8 cellular contexts compared by ENCODE assay signal in genomic region chr12:402127-402456, GRCh38. TPM values are rescaled to one million over a fixed set of nuclear protein-coding genes. Genes with fewer than 3 reads are reported as not detected.
DNase-seq lines count a peak whose midpoint lies in the region; ATAC-seq, FAIRE-seq and TF ChIP-seq lines count a peak whose summit lies in the region.

No MANE protein-coding gene starts in this region.

- in situ Hi-C loops in HepG2 (cut with HindIII; ENCODE audit: extremely low pct_ligation_motif_present, low pct_unique_long_range_greater_than_20kb), result no loop called here

- intact Hi-C loops in cardiac septum (cut with DNase I) (no loop called here), HepG2 (cut with micrococcal nuclease; ENCODE audit: unreplicated experiment) (no loop called here)

- POLR2A ChIA-PET in HepG2 (lab: Yijun Ruan, JAX), result interaction anchor here (3.5 kb wide), 1 partner anchor 12 kb away, joined by 43 read pairs; the partner anchor contains the start of gene KDM5A

- FAIRE-seq in astrocyte (lab: Jason Lieb, UNC), result no peak
- FAIRE-seq in HepG2 (lab: Jason Lieb, UNC), result no peak

- H3K4me2 ChIP-seq in astrocyte (ENCODE audit: low read length) (peak overlapping the region; percentile 89), HepG2 (ENCODE audit: low read depth, low read length) (peak overlapping the region; percentile 73)

- H3K36me3 Mint-ChIP-seq in astrocyte (ENCODE audit: low read depth, unreplicated experiment), result peaks cover 2% of the 10 kb centered on the region

- no peaks in the 10 kb centered on the region for H4K20me1 ChIP-seq in astrocyte (ENCODE audit: insufficient read depth, low read length)
- H4K20me1 ChIP-seq in HepG2 (ENCODE audit: insufficient read depth, low read length), result no peaks in the 10 kb centered on the region

- H3K79me2 ChIP-seq in astrocyte (ENCODE audit: insufficient read depth, low read length), result peaks cover 25% of the 10 kb centered on the region
- peaks cover 21% of the 10 kb centered on the region for H3K79me2 ChIP-seq in HepG2 (ENCODE audit: insufficient read depth, low read length)

- no peaks in the 10 kb centered on the region for H3K9me3 Mint-ChIP-seq in astrocyte (ENCODE audit: unreplicated experiment)

- peak overlapping the region; percentile 86 for H3K9ac ChIP-seq in astrocyte (ENCODE audit: low read length)
- peak overlapping the region; percentile 68 for H3K9ac ChIP-seq in HepG2 (ENCODE audit: insufficient read depth, low read depth, low read length)

- no peak for TF ChIP-seq POLR2A in HepG2 (IDR thresholded peaks at IDR 0.05; ENCODE audit: insufficient read depth in 1 of 2, low read depth in 2 of 2, low read length in 2 of 2)

- TF ChIP-seq CTCF in right atrium auricular region (IDR thresholded peaks at IDR 0.05), result no peak
- TF ChIP-seq CTCF in astrocyte (IDR thresholded peaks at IDR 0.05; ENCODE audit: insufficient read depth, low read depth, low read length), result peak; percentile 33
- peak; percentile 44; the same call in 1 of the 2 replicates for TF ChIP-seq CTCF in HepG2 (CRISPR knock-in tag; IDR thresholded peaks at IDR 0.05)

- H2AFZ ChIP-seq in astrocyte (ENCODE audit: low read depth, low read length) (peak overlapping the region; percentile 73), HepG2 (ENCODE audit: low read length) (peak overlapping the region; percentile 85)

- peak; percentile 62 for ATAC-seq in HepG2
- ATAC-seq in GM21515 (IDR thresholded peaks at IDR 0.05; ENCODE audit: unreplicated experiment), result no peak

- peak overlapping the region; percentile 54 to 66 for H3K4me3 ChIP-seq in right atrium auricular region
- peak overlapping the region; percentile 88 for H3K4me3 ChIP-seq in astrocyte (ENCODE audit: insufficient read depth, low read depth, low read length)
- H3K4me3 ChIP-seq in HepG2 (replicated peaks in 1 of 3; ENCODE audit: insufficient read depth in 1 of 3, low read depth in 2 of 3, low read length in 3 of 3), result peak overlapping the region; percentile 73 to 92 (median 77)

- H3K4me3 Mint-ChIP-seq in astrocyte (ENCODE audit: unreplicated experiment), result no peak overlapping the region

- H3K4me1 Mint-ChIP-seq in astrocyte (ENCODE audit: low read depth, unreplicated experiment), result peaks cover 3% of the 10 kb centered on the region

- H3K27me3 ChIP-seq in right atrium auricular region (no peaks in the 10 kb centered on the region), astrocyte (ENCODE audit: insufficient read depth, low read length) (no peaks in the 10 kb centered on the region), HepG2 (ENCODE audit: control insufficient read depth in 1 of 2, insufficient read depth in 2 of 2, low read length in 2 of 2) (no peaks in the 10 kb centered on the region; a peak in 1 of 5 replicates)

- TF ChIP-seq RAD21 in HepG2 (CRISPR knock-in tag; IDR thresholded peaks at IDR 0.05), result no peak

- DNase-seq in right atrium auricular region (ENCODE audit: low spot score), result no peak
- no peak for DNase-seq in cardiac septum (ENCODE audit: low spot score)
- peak; percentile 9 for DNase-seq in astrocyte (ENCODE audit: low read depth)
- DNase-seq in HepG2 (ENCODE audit: low spot score), result peak; percentile 42
- DNase-seq in iPS-NIHi7 (ENCODE audit: extremely low spot score), result no peak
- no peak for DNase-seq in ureter (ENCODE audit: low spot score)
- no peak for DNase-seq in activated CD8-positive, alpha-beta memory T cell treated with anti-CD3 and anti-CD28 coated beads, Interleukin-2, amount 50 U/mL, for 4 hours

- BruUV-seq in HepG2 (replicated peaks; lab: Mats Ljungman, UMichigan), result no TSS peak

- under 1% methylated on average over 6 of the region's 6 CpGs for WGBS in HepG2 (ENCODE audit: low lambda C conversion rate)

- H3K27ac ChIP-seq in right atrium auricular region (peak overlapping the region; percentile 49 to 73), astrocyte (ENCODE audit: low read depth, low read length) (no peak overlapping the region), HepG2 (ENCODE audit: extremely low read length, insufficient read depth, low read length) (peak overlapping the region; percentile 58)

- H3K27me3 Mint-ChIP-seq in astrocyte (ENCODE audit: low read depth, unreplicated experiment), result no peaks in the 10 kb centered on the region

- TF ChIP-seq EP300 in HepG2 (IDR thresholded peaks at IDR 0.05; ENCODE audit: low read depth in 2 of 2, low read length in 2 of 2), result no peak
- TF ChIP-seq EP300 in HepG2 (CRISPR knock-in tag; IDR thresholded peaks at IDR 0.05; ENCODE audit: borderline replicate concordance), result no peak

- CTCF ChIA-PET in HepG2 (lab: Yijun Ruan, JAX; ENCODE audit: low intra/inter-chr PET ratio, low total read pairs), result interaction anchor here (1.6 kb wide), 1 partner anchor 51 kb away, joined by 3 read pairs; no protein-coding TSS in a partner anchor

- no peak overlapping the region for H3K27ac Mint-ChIP-seq in astrocyte (ENCODE audit: unreplicated experiment)

- H3K36me3 ChIP-seq in right atrium auricular region (no peaks in the 10 kb centered on the region), astrocyte (ENCODE audit: insufficient read depth, low read length) (no peaks in the 10 kb centered on the region), HepG2 (replicated peaks in 1 of 2; ENCODE audit: control insufficient read depth in 1 of 2, insufficient read depth in 2 of 2, low read length in 2 of 2) (peaks cover 1 to 3% of the 10 kb centered on the region in 2 experiments; a peak in 3 of 5 replicates)

- H3K9me3 ChIP-seq in right atrium auricular region (no peaks in the 10 kb centered on the region), astrocyte (ENCODE audit: insufficient read depth, low read depth, low read length) (no peaks in the 10 kb centered on the region), HepG2 (ENCODE audit: low read length) (no peaks in the 10 kb centered on the region)

- H3K4me1 ChIP-seq in right atrium auricular region, result peaks cover 0 to 10% of the 10 kb centered on the region in 2 donors
- peaks cover 9% of the 10 kb centered on the region for H3K4me1 ChIP-seq in astrocyte (ENCODE audit: insufficient read depth, low read length)
- peaks cover 31% of the 10 kb centered on the region for H3K4me1 ChIP-seq in HepG2 (ENCODE audit: insufficient read depth, low read length)

RNA-seq across cellular contexts. Expression of gene CCDC77, which starts 0.6 kb away (rescaled TPM):
- total RNA-seq in right atrium auricular region (1 to 10 TPM; 2.6 to 3.2 TPM), cardiac septum (2.2 TPM), astrocyte (5.2 and 9.3 TPM in 2 replicates), HepG2 (2016; rRNA removed; fragmentation: Illumina TruSeq; extraction: Trizol) (16.4 and 21.3 TPM in 2 replicates), ureter (12.7 TPM)
- total RNA-seq in HepG2 (2016; cell fraction: cytosol; rRNA removed; fragmentation: Illumina TruSeq; extraction: Trizol; ENCODE audit: low read depth), result 20.6 TPM in 2 replicates
- total RNA-seq in HepG2 (2016; cell fraction: insoluble cytoplasmic fraction; rRNA removed; fragmentation: Illumina TruSeq; extraction: Trizol), result 17.1 and 22.0 TPM in 2 replicates
- total RNA-seq in HepG2 (2016; cell fraction: membrane; rRNA removed; fragmentation: Illumina TruSeq; extraction: Trizol), result 6.1 and 7.1 TPM in 2 replicates
- 15.5 and 18.4 TPM in 2 replicates for total RNA-seq in HepG2 (2016; cell fraction: nucleus; rRNA removed; fragmentation: Illumina TruSeq; extraction: Trizol)
- polyA plus RNA-seq in HepG2 (2011; rRNA removed), result 4.3 and 6.4 TPM in 2 replicates
- polyA plus RNA-seq in HepG2 (2011; cell fraction: cytosol; rRNA removed), result 2.5 and 2.8 TPM in 2 replicates
- polyA plus RNA-seq in HepG2 (2011; cell fraction: nucleus; rRNA removed), result 5.0 and 5.3 TPM in 2 replicates
- 4.3 and 7.4 TPM in 2 replicates for polyA plus RNA-seq in HepG2 (2012)
- 0.87 and 1.6 TPM in 2 replicates for polyA plus RNA-seq in HepG2 (2016; cell fraction: cytosol; fragmentation: Illumina TruSeq; extraction: Trizol; ENCODE audit: low read depth)
- 17.3 and 17.7 TPM in 2 replicates for polyA plus RNA-seq in HepG2 (2016; cell fraction: insoluble cytoplasmic fraction; fragmentation: Illumina TruSeq; extraction: Trizol; ENCODE audit: low read depth)
- polyA plus RNA-seq in HepG2 (2016; cell fraction: membrane; fragmentation: Illumina TruSeq; extraction: Trizol; ENCODE audit: low read depth), result 2.8 and 3.1 TPM in 2 replicates
- 21.1 TPM in 2 replicates for polyA plus RNA-seq in HepG2 (2016; cell fraction: nucleus; fragmentation: Illumina TruSeq; extraction: Trizol; ENCODE audit: insufficient read depth, low read depth)
- polyA minus RNA-seq in HepG2 (2011; rRNA and poly(A)+ RNA removed; ENCODE audit: low replicate concordance), result 6.3 and 28.2 TPM in 2 replicates
- polyA minus RNA-seq in HepG2 (2011; cell fraction: cytosol; rRNA and poly(A)+ RNA removed), result 3.7 and 4.2 TPM in 2 replicates
- 10.6 and 11.7 TPM in 2 replicates for polyA minus RNA-seq in HepG2 (2011; cell fraction: nucleus; rRNA and poly(A)+ RNA removed)

RNA-seq across cellular contexts. Expression of gene KDM5A, which starts 13.0 kb away (rescaled TPM):
- total RNA-seq in right atrium auricular region (10 to 100 TPM; 19.3 to 20.9 TPM), cardiac septum (35.3 TPM), astrocyte (79.8 and 80.8 TPM in 2 replicates), HepG2 (2016; rRNA removed; fragmentation: Illumina TruSeq; extraction: Trizol) (29.2 and 40.5 TPM in 2 replicates), ureter (101 TPM)
- 2.5 and 3.5 TPM in 2 replicates for total RNA-seq in HepG2 (2016; cell fraction: cytosol; rRNA removed; fragmentation: Illumina TruSeq; extraction: Trizol; ENCODE audit: low read depth)
- total RNA-seq in HepG2 (2016; cell fraction: insoluble cytoplasmic fraction; rRNA removed; fragmentation: Illumina TruSeq; extraction: Trizol), result 26.7 and 38.0 TPM in 2 replicates
- total RNA-seq in HepG2 (2016; cell fraction: membrane; rRNA removed; fragmentation: Illumina TruSeq; extraction: Trizol), result 6.3 and 7.7 TPM in 2 replicates
- total RNA-seq in HepG2 (2016; cell fraction: nucleus; rRNA removed; fragmentation: Illumina TruSeq; extraction: Trizol), result 47.7 and 56.6 TPM in 2 replicates
- 9.7 and 12.0 TPM in 2 replicates for polyA plus RNA-seq in HepG2 (2011; rRNA removed)
- 9.2 TPM in 2 replicates for polyA plus RNA-seq in HepG2 (2011; cell fraction: cytosol; rRNA removed)
- 18.1 and 19.0 TPM in 2 replicates for polyA plus RNA-seq in HepG2 (2011; cell fraction: nucleus; rRNA removed)
- 13.1 and 16.1 TPM in 2 replicates for polyA plus RNA-seq in HepG2 (2012)
- 0.46 and 0.58 TPM in 2 replicates for polyA plus RNA-seq in HepG2 (2016; cell fraction: cytosol; fragmentation: Illumina TruSeq; extraction: Trizol; ENCODE audit: low read depth)
- 12.9 and 13.0 TPM in 2 replicates for polyA plus RNA-seq in HepG2 (2016; cell fraction: insoluble cytoplasmic fraction; fragmentation: Illumina TruSeq; extraction: Trizol; ENCODE audit: low read depth)
- polyA plus RNA-seq in HepG2 (2016; cell fraction: membrane; fragmentation: Illumina TruSeq; extraction: Trizol; ENCODE audit: low read depth), result 1.2 TPM in 2 replicates
- 13.5 and 17.6 TPM in 2 replicates for polyA plus RNA-seq in HepG2 (2016; cell fraction: nucleus; fragmentation: Illumina TruSeq; extraction: Trizol; ENCODE audit: insufficient read depth, low read depth)
- polyA minus RNA-seq in HepG2 (2011; rRNA and poly(A)+ RNA removed; ENCODE audit: low replicate concordance), result 83.3 and 105 TPM in 2 replicates
- 32.5 and 47.4 TPM in 2 replicates for polyA minus RNA-seq in HepG2 (2011; cell fraction: cytosol; rRNA and poly(A)+ RNA removed)
- 138 and 173 TPM in 2 replicates for polyA minus RNA-seq in HepG2 (2011; cell fraction: nucleus; rRNA and poly(A)+ RNA removed)

RNA-seq across cellular contexts. Expression of gene B4GALNT3, which starts 57.6 kb away (rescaled TPM):
- total RNA-seq in right atrium auricular region (10 to 100 TPM; 19.3 to 29.0 TPM), cardiac septum (65.3 TPM), astrocyte (3.6 and 4.6 TPM in 2 replicates), HepG2 (2016; rRNA removed; fragmentation: Illumina TruSeq; extraction: Trizol) (2.9 and 4.4 TPM in 2 replicates), ureter (11.7 TPM)
- total RNA-seq in HepG2 (2016; cell fraction: cytosol; rRNA removed; fragmentation: Illumina TruSeq; extraction: Trizol; ENCODE audit: low read depth), result 0.71 TPM in 2 replicates
- total RNA-seq in HepG2 (2016; cell fraction: insoluble cytoplasmic fraction; rRNA removed; fragmentation: Illumina TruSeq; extraction: Trizol), result 1.5 and 4.8 TPM in 2 replicates
- total RNA-seq in HepG2 (2016; cell fraction: membrane; rRNA removed; fragmentation: Illumina TruSeq; extraction: Trizol), result 1.5 and 1.9 TPM in 2 replicates
- total RNA-seq in HepG2 (2016; cell fraction: nucleus; rRNA removed; fragmentation: Illumina TruSeq; extraction: Trizol), result 2.9 and 4.5 TPM in 2 replicates
- 3.2 and 3.3 TPM in 2 replicates for polyA plus RNA-seq in HepG2 (2011; rRNA removed)
- polyA plus RNA-seq in HepG2 (2011; cell fraction: cytosol; rRNA removed), result 1.4 and 1.6 TPM in 2 replicates
- 3.7 and 4.2 TPM in 2 replicates for polyA plus RNA-seq in HepG2 (2011; cell fraction: nucleus; rRNA removed)
- polyA plus RNA-seq in HepG2 (2012), result 1.1 and 1.3 TPM in 2 replicates
- polyA plus RNA-seq in HepG2 (2016; cell fraction: cytosol; fragmentation: Illumina TruSeq; extraction: Trizol; ENCODE audit: low read depth), result 0.20 and 0.24 TPM in 2 replicates
- polyA plus RNA-seq in HepG2 (2016; cell fraction: insoluble cytoplasmic fraction; fragmentation: Illumina TruSeq; extraction: Trizol; ENCODE audit: low read depth), result 2.4 and 3.2 TPM in 2 replicates
- 1.0 and 1.1 TPM in 2 replicates for polyA plus RNA-seq in HepG2 (2016; cell fraction: membrane; fragmentation: Illumina TruSeq; extraction: Trizol; ENCODE audit: low read depth)
- 10.8 TPM in 2 replicates for polyA plus RNA-seq in HepG2 (2016; cell fraction: nucleus; fragmentation: Illumina TruSeq; extraction: Trizol; ENCODE audit: insufficient read depth, low read depth)
- polyA minus RNA-seq in HepG2 (2011; rRNA and poly(A)+ RNA removed; ENCODE audit: low replicate concordance), result 2.2 TPM in 1 of 2 replicates, not detected in the other
- 0.53 and 0.99 TPM in 2 replicates for polyA minus RNA-seq in HepG2 (2011; cell fraction: cytosol; rRNA and poly(A)+ RNA removed)
- 1.2 and 2.9 TPM in 2 replicates for polyA minus RNA-seq in HepG2 (2011; cell fraction: nucleus; rRNA and poly(A)+ RNA removed)

Comparison
In these comparisons a context has a peak if more than half of its experiments do, and no peak if none do; other contexts are left out.
1. DNase-seq: peak in astrocyte (single experiment) and HepG2 (single experiment); none in right atrium auricular region (single experiment), cardiac septum (single experiment), iPS-NIHi7 (single experiment), ureter (single experiment) and activated CD8-positive, alpha-beta memory T cell treated with anti-CD3 and anti-CD28 coated beads, Interleukin-2, amount 50 U/mL, for 4 hours (single experiment).
2. CTCF ChIP-seq: peak in astrocyte (single experiment) and HepG2 (single experiment); none in right atrium auricular region (0 of 2).
3. Peak in every context shown above with its lines, with median percentiles within 50 percentile points of each other: H3K4me3 ChIP-seq.